ENCODE assay signal across 8 cellular contexts in genomic region chrX:50813843-50814661, GRCh38. TPM values are rescaled to one million over a fixed set of nuclear protein-coding genes. Genes with fewer than 3 reads are reported as not detected.
DNase-seq lines count a peak whose midpoint lies in the region; ATAC-seq and TF ChIP-seq lines count a peak whose summit lies in the region.

Gene SHROOM4, minus strand, starts transcription at chrX:50814194. Its CDS starts 176 bp downstream, at chrX:50814018.

- H3K27me3 Mint-ChIP-seq in MCF 10A (ENCODE audit: insufficient read depth, unreplicated experiment), result peaks cover 32% of the 10 kb centered on the region

- no peaks in the 10 kb centered on the region for H3K9me3 Mint-ChIP-seq in MCF 10A (ENCODE audit: unreplicated experiment)

- H3K4me1 Mint-ChIP-seq in MCF 10A (ENCODE audit: insufficient read depth, unreplicated experiment), result no peaks in the 10 kb centered on the region

- DNase-seq in HS-5 (ENCODE audit: low read depth) (peak; percentile 10), MCF 10A (ENCODE audit: unreplicated experiment) (no peak), retina (peak; percentile 79), NCI-H2029 treated with DMSO at 0.1 percent for 48 hours (lab: John Stamatoyannopoulos, UW) (no peak)
- DNase-seq in activated CD4-positive, alpha-beta T cell treated with anti-CD3 and anti-CD28 coated beads for 4 hours, result no peak

- intact Hi-C loops in MCF 10A (cut with micrococcal nuclease), result no loop called here

- peak within 1 kb of the TSS; percentile 62 for H3K4me3 Mint-ChIP-seq in MCF 10A (ENCODE audit: unreplicated experiment)

- H3K36me3 Mint-ChIP-seq in MCF 10A (ENCODE audit: insufficient read depth, unreplicated experiment), result no peaks in the 10 kb centered on the region

- no peak within 1 kb of the TSS for H3K27ac Mint-ChIP-seq in MCF 10A (ENCODE audit: low read depth, unreplicated experiment)

- POLR2A ChIA-PET in MCF 10A (lab: Yijun Ruan, JAX), result interaction anchor here (0.9 kb wide), 1 partner anchor 73 kb away, joined by 3 read pairs; no protein-coding TSS in a partner anchor

- TF ChIP-seq CTCF in MCF 10A (IDR thresholded peaks at IDR 0.05; ENCODE audit: unreplicated experiment), result no peak

- peak within 1 kb of the TSS; percentile 53 for H3K4me3 ChIP-seq in iPS-18c (ENCODE audit: insufficient read depth, low read depth, low read length)

- H3K9me3 ChIP-seq in iPS-18c (ENCODE audit: control insufficient read depth, insufficient read depth, low read length), result peaks cover 13% of the 10 kb centered on the region

- CTCF ChIA-PET in MCF 10A (lab: Yijun Ruan, JAX), result interaction anchor here (0.6 kb wide), 1 partner anchor 51 kb away, joined by 3 read pairs; no protein-coding TSS in a partner anchor

- BruUV-seq in MCF 10A (replicated peaks; lab: Mats Ljungman, UMichigan), result no TSS peak

- ATAC-seq in HG03460 (IDR thresholded peaks at IDR 0.05; ENCODE audit: unreplicated experiment), result no peak
- no peak for ATAC-seq in HG02840 (IDR thresholded peaks at IDR 0.05; ENCODE audit: low FRiP score, unreplicated experiment)

RNA-seq across cellular contexts. Expression of gene SHROOM4, which starts in this region (rescaled TPM):
- 0.12 TPM in 1 of 2 replicates, not detected in the other for total RNA-seq in MCF 10A (2022)

Comparison
In these comparisons a context has a peak if more than half of its experiments do, and no peak if none do; other contexts are left out.
1. DNase-seq: peak in HS-5 (single experiment) and retina (single experiment); none in MCF 10A (single experiment), NCI-H2029 treated with DMSO at 0.1 percent for 48 hours (single experiment) and activated CD4-positive, alpha-beta T cell treated with anti-CD3 and anti-CD28 coated beads for 4 hours (0 of 2).